ENCODE assay signal across 8 cellular contexts in genomic region chr14:89899917-89900680, GRCh38. TPM values are rescaled to one million over a fixed set of nuclear protein-coding genes. Genes with fewer than 3 reads are reported as not detected.
DNase-seq lines count a peak whose midpoint lies in the region; ATAC-seq, FAIRE-seq and TF ChIP-seq lines count a peak whose summit lies in the region.

No MANE protein-coding gene starts in this region.

- H3K9me3 ChIP-seq in CD4-positive, CD25-positive, alpha-beta regulatory T cell (ENCODE audit: control insufficient read depth in 2 of 2, low read length in 2 of 2) = no peaks in the 10 kb centered on the region
- H3K9me3 ChIP-seq in upper lobe of left lung (no peaks in the 10 kb centered on the region), neuronal stem cell (replicated peaks in 1 of 2; ENCODE audit: control insufficient read depth in 2 of 2, insufficient read depth in 1 of 2, low read depth in 1 of 2, low read length in 2 of 2) (no peaks in the 10 kb centered on the region)

- peaks cover 0 to 3% (median 0%) of the 10 kb centered on the region in 7 donors for H3K9me3 Mint-ChIP-seq in CD4-positive, CD25-positive, alpha-beta regulatory T cell

- H3K4ac ChIP-seq in neuronal stem cell (ENCODE audit: low read length) = no peak overlapping the region

- peaks cover 9% of the 10 kb centered on the region for H3K27me3 Mint-ChIP-seq in CD4-positive, CD25-positive, alpha-beta regulatory T cell

- H2AFZ ChIP-seq in neuronal stem cell (ENCODE audit: low read length) = no peak overlapping the region

- no peak overlapping the region for H2BK120ac ChIP-seq in neuronal stem cell (ENCODE audit: low read depth, low read length)

- WGBS in upper lobe of left lung, 2 donors = 78 to 85% methylated on average over 4 of the region's 4 CpGs
- WGBS in neuronal stem cell (ENCODE audit: extremely low coverage in 2 of 2, insufficient read length in 2 of 2, insufficient replicate concordance in 1 of 2), 2 donors = no CpG with 5 or more reads among the region's 4 CpGs

- no peak overlapping the region for H3K23ac ChIP-seq in neuronal stem cell (ENCODE audit: low read depth, low read length, poor library complexity)

- no peak overlapping the region for H3K4me3 ChIP-seq in CD4-positive, CD25-positive, alpha-beta regulatory T cell (ENCODE audit: low read depth, low read length)
- H3K4me3 ChIP-seq in upper lobe of left lung (no peak overlapping the region), neuronal stem cell (ENCODE audit: low read length in 2 of 2) (no peak overlapping the region)

- H3K4me2 ChIP-seq in neuronal stem cell (ENCODE audit: insufficient read depth, low read length, poor library complexity, severe bottlenecking) = no peak overlapping the region

- TF ChIP-seq CTCF in RWPE1 (conservative IDR thresholded peaks at IDR 0.05; ENCODE audit: low read depth) (peak; percentile 41), upper lobe of left lung (IDR thresholded peaks at IDR 0.05) (peak in 5 of 6 experiments; percentile 19 to 47 (median 42))

- H2BK5ac ChIP-seq in neuronal stem cell (ENCODE audit: low read length) = no peak overlapping the region

- peak in 2 of 3 donors; percentile 6 to 39 for DNase-seq in CD4-positive, CD25-positive, alpha-beta regulatory T cell
- peak; percentile 14 for DNase-seq in GM19239 (ENCODE audit: insufficient read length, low spot score)
- peak; percentile 22 for DNase-seq in RWPE1 (ENCODE audit: low spot score)
- DNase-seq in glomerular visceral epithelial cell (ENCODE audit: extremely low spot score) = peak; percentile 26
- DNase-seq in upper lobe of left lung = no peak
- DNase-seq in UCSD-AML1 (lab: John Stamatoyannopoulos, UW; ENCODE audit: unreplicated experiment) = no peak
- DNase-seq in SW 1271 (lab: John Stamatoyannopoulos, UW) = no peak
- DNase-seq in neuronal stem cell (ENCODE audit: low spot score) = no peak

- no peak overlapping the region for H3K4me3 Mint-ChIP-seq in CD4-positive, CD25-positive, alpha-beta regulatory T cell

- CTCF ChIA-PET in RWPE1 (lab: Yijun Ruan, JAX) = interaction anchor here (0.6 to 0.7 kb wide), 3 partner anchors 183 to 506 kb away, joined by 3 to 7 read pairs (median 4); no protein-coding TSS in a partner anchor

- TF ChIP-seq EP300 in upper lobe of left lung (IDR thresholded peaks at IDR 0.05) = no peak

- H2BK15ac ChIP-seq in neuronal stem cell (ENCODE audit: low read length) = no peak overlapping the region

- no peak overlapping the region for H4K91ac ChIP-seq in neuronal stem cell (ENCODE audit: low read depth, low read length, poor library complexity)

- peaks cover 10% of the 10 kb centered on the region for H3K4me1 ChIP-seq in CD4-positive, CD25-positive, alpha-beta regulatory T cell (ENCODE audit: control insufficient read depth, insufficient read depth, low read length, poor library complexity, severe bottlenecking)
- H3K4me1 ChIP-seq in upper lobe of left lung = peaks cover 0 to 4% (median 0%) of the 10 kb centered on the region in 4 donors
- H3K4me1 ChIP-seq in neuronal stem cell (ENCODE audit: control insufficient read depth in 2 of 2, insufficient read depth in 1 of 2, low read depth in 1 of 2, low read length in 2 of 2) = no peaks in the 10 kb centered on the region

- POLR2A ChIA-PET in RWPE1 (lab: Yijun Ruan, JAX; ENCODE audit: low non-redundant PET) = no interaction called here

- H3K9ac ChIP-seq in neuronal stem cell (ENCODE audit: low read depth, low read length, poor library complexity) = no peak overlapping the region

- H4K8ac ChIP-seq in neuronal stem cell (ENCODE audit: low read depth, low read length) = no peak overlapping the region

- no peak overlapping the region for H3K27ac ChIP-seq in CD4-positive, CD25-positive, alpha-beta regulatory T cell (ENCODE audit: insufficient read depth, low read length, poor library complexity, severe bottlenecking)
- H3K27ac ChIP-seq in RWPE1 (no peak overlapping the region), upper lobe of left lung (no peak overlapping the region), neuronal stem cell (replicated peaks; ENCODE audit: low read length) (no peak overlapping the region)

- TF ChIP-seq POLR2A in upper lobe of left lung (IDR thresholded peaks at IDR 0.05) = no peak

- H3K36me3 Mint-ChIP-seq in CD4-positive, CD25-positive, alpha-beta regulatory T cell = no peaks in the 10 kb centered on the region

- H3K27me3 ChIP-seq in CD4-positive, CD25-positive, alpha-beta regulatory T cell (ENCODE audit: control insufficient read depth, insufficient read depth, low read length) = no peaks in the 10 kb centered on the region
- H3K27me3 ChIP-seq in upper lobe of left lung = no peaks in the 10 kb centered on the region
- H3K27me3 ChIP-seq in neuronal stem cell (ENCODE audit: control insufficient read depth in 3 of 3, insufficient read depth in 3 of 3, low read depth in 1 of 3, low read length in 3 of 3) = no peaks in the 10 kb centered on the region

- no peaks in the 10 kb centered on the region for H3K36me3 ChIP-seq in CD4-positive, CD25-positive, alpha-beta regulatory T cell (ENCODE audit: control insufficient read depth, insufficient read depth, low read length)
- no peaks in the 10 kb centered on the region for H3K36me3 ChIP-seq in upper lobe of left lung
- no peaks in the 10 kb centered on the region for H3K36me3 ChIP-seq in neuronal stem cell (replicated peaks in 1 of 2; ENCODE audit: control insufficient read depth in 2 of 2, insufficient read depth in 2 of 2, low read length in 2 of 2)

- H3K79me1 ChIP-seq in neuronal stem cell (ENCODE audit: low read depth, low read length) = no peaks in the 10 kb centered on the region

- ATAC-seq in CD4-positive, CD25-positive, alpha-beta regulatory T cell (ENCODE audit: low read depth in 2 of 2) = no peak
- ATAC-seq in upper lobe of left lung (ENCODE audit: low FRiP score in 2 of 2) = peak in 1 of 2 donors; percentile 48

- H2BK12ac ChIP-seq in neuronal stem cell (ENCODE audit: low read length) = no peak overlapping the region

- no peak overlapping the region for H2AK5ac ChIP-seq in neuronal stem cell (ENCODE audit: low read depth, low read length)

- no peak overlapping the region for H3K27ac Mint-ChIP-seq in CD4-positive, CD25-positive, alpha-beta regulatory T cell

- H3K18ac ChIP-seq in neuronal stem cell (ENCODE audit: low read length) = no peak overlapping the region

- no peak overlapping the region for H3K14ac ChIP-seq in neuronal stem cell (ENCODE audit: low read length)

- peaks cover 18 to 43% (median 25%) of the 10 kb centered on the region in 4 donors for H3K4me1 Mint-ChIP-seq in CD4-positive, CD25-positive, alpha-beta regulatory T cell

- no peak for FAIRE-seq in GM19239 (lab: Jason Lieb, UNC)

RNA-seq across cellular contexts. Expression of gene EFCAB11, which starts 54.4 kb away (rescaled TPM):
- total RNA-seq in CD4-positive, CD25-positive, alpha-beta regulatory T cell = 0.84 TPM
- 1 to 10 TPM; 1.3 to 2.9 (median 1.8) TPM for polyA plus RNA-seq in CD4-positive, CD25-positive, alpha-beta regulatory T cell
- 1 to 10 TPM; 1.9 to 9.4 (median 4.6) TPM for total RNA-seq in upper lobe of left lung
- polyA plus RNA-seq in neuronal stem cell (2013, experiment 1 of 2) = 10.6 TPM
- 10.6 TPM for polyA plus RNA-seq in neuronal stem cell (2013, experiment 2 of 2)

RNA-seq across cellular contexts. Expression of gene TDP1, which starts 55.6 kb away (rescaled TPM):
- 59.4 TPM for total RNA-seq in CD4-positive, CD25-positive, alpha-beta regulatory T cell
- polyA plus RNA-seq in CD4-positive, CD25-positive, alpha-beta regulatory T cell = 10 to 100 TPM; 36.3 to 45.0 (median 43.6) TPM
- 10 to 100 TPM in 4 of 6 donors, 1 to 10 TPM in 2; 6.4 to 33.5 (median 13.5) TPM for total RNA-seq in upper lobe of left lung
- 38.0 TPM for polyA plus RNA-seq in neuronal stem cell (2013, experiment 1 of 2)
- 38.0 TPM for polyA plus RNA-seq in neuronal stem cell (2013, experiment 2 of 2)

Comparison
In these comparisons a context has a peak if more than half of its experiments do, and no peak if none do; other contexts are left out.
1. DNase-seq: peak in CD4-positive, CD25-positive, alpha-beta regulatory T cell (2 of 3), GM19239 (single experiment), RWPE1 (single experiment) and glomerular visceral epithelial cell (single experiment); none in upper lobe of left lung (0 of 2), UCSD-AML1 (single experiment), SW 1271 (0 of 2) and neuronal stem cell (single experiment).